1 cellular context compared by ENCODE assay signal in the genomic region with DNA sequence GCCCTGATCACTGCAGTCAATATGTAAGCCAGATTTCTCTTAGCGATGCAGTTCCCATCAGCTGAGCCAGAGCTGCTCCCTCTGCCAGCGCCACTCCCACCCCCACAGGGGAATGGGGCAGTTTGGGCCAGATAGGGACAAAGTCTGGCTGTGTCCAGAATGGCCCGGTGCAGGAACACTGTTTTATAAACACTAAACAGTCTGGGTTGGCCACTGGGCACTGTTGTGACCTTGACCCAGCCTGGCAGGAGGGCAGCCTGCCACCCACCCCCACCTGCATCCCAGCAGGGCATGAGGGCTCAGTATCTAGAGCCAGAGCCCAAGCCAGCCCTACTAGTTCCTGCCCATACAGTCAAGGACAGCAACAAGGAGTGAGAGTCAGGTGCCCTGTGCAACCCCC.
TF ChIP-seq lines count a peak whose summit lies in the region.

No MANE protein-coding gene starts in this region.

TF ChIP-seq in HepG2, 621 proteins besides CTCF, POLR2A, EP300 and RAD21:
- no peak for TF ChIP-seq PBX2 (CRISPR knock-in tag; IDR thresholded peaks at IDR 0.05)
- 0 out of 2 replicates have a peak, but pooled peaks have one; percentile 60 for TF ChIP-seq HNRNPL (IDR thresholded peaks at IDR 0.05; ENCODE audit: low read depth, low read length)
TF ChIP-seq in HepG2: peak in this region for 1.
